ENCODE assay signal across 2 cellular contexts in genomic region chr9:101916948-101917347, GRCh38.
DNase-seq lines count a peak whose midpoint lies in the region; ATAC-seq, FAIRE-seq and TF ChIP-seq lines count a peak whose summit lies in the region.
"Not testable (repeated sequence)": the region's sequence is repeated elsewhere in the genome, so short reads cannot be mapped to it uniquely, and the experiment has no call there.

No MANE protein-coding gene starts in this region.

- ATAC-seq in K562: not testable (repeated sequence)

- not testable (repeated sequence) for TF ChIP-seq POLR2A in K562 (conservative IDR thresholded peaks at IDR 0.05)

- not testable (repeated sequence) for H3K4me3 ChIP-seq in HEK293 (ENCODE audit: low read depth, low read length); K562

- not testable (repeated sequence) for H3K79me2 ChIP-seq in K562 (ENCODE audit: control insufficient read depth, insufficient read depth, low read length)

- not testable (repeated sequence) for H3K4me1 ChIP-seq in HEK293 (ENCODE audit: control insufficient read depth, insufficient read depth, low read length); K562 (replicated peaks in 1 of 2; ENCODE audit: control insufficient read depth in 2 of 2, insufficient read depth in 2 of 2, low read length in 2 of 2)

- not testable (repeated sequence) for H3K9me1 ChIP-seq in K562 (ENCODE audit: control insufficient read depth, insufficient read depth, low read length)

- not testable (repeated sequence) for TF ChIP-seq CTCF in HEK293 (tag by site-specific recombination; IDR thresholded peaks at IDR 0.05); K562 (IDR thresholded peaks at IDR 0.05 in 2 of 3, conservative IDR thresholded peaks at IDR 0.05 in 1 of 3; ENCODE audit: insufficient read depth in 2 of 3, low read depth in 1 of 3, low read length in 3 of 3)

- not testable (repeated sequence) for H3K27ac ChIP-seq in HEK293 (ENCODE audit: extremely low read depth, low read depth, low read length); K562 (ENCODE audit: extremely low read depth, low read depth, low read length)

- CTCF ChIA-PET in HEK293 (lab: Yijun Ruan, JAX); K562 (lab: Yijun Ruan, JAX; ENCODE audit: low intra/inter-chr PET ratio): not testable (repeated sequence)

- H3K9me3 ChIP-seq in HEK293 (ENCODE audit: control insufficient read depth, insufficient read depth, low read depth, low read length); K562 (replicated peaks; ENCODE audit: control insufficient read depth, insufficient read depth, low read depth, low read length): not testable (repeated sequence)

- not testable (repeated sequence) for DNase-seq in K562 (ENCODE audit: extremely low read depth in 1 of 4, low spot score in 3 of 4)

- BruUV-seq in K562 (replicated peaks; lab: Mats Ljungman, UMichigan): not testable (repeated sequence)

- not testable (repeated sequence) for H3K9ac ChIP-seq in K562 (ENCODE audit: insufficient read depth in 1 of 2, low read depth in 2 of 2, low read length in 2 of 2)

- H3K4me2 ChIP-seq in K562 (ENCODE audit: insufficient read depth, low read length): not testable (repeated sequence)

- not testable (repeated sequence) for TF ChIP-seq RAD21 in K562 (CRISPR knock-in tag; conservative IDR thresholded peaks at IDR 0.05 in 1 of 2, IDR thresholded peaks at IDR 0.05 in 1 of 2)

- H3K36me3 ChIP-seq in HEK293 (ENCODE audit: control insufficient read depth in 2 of 2, insufficient read depth in 1 of 2, low read length in 2 of 2); K562 (ENCODE audit: control insufficient read depth, insufficient read depth, low read length): not testable (repeated sequence)

- not testable (repeated sequence) for TF ChIP-seq EP300 in K562 (IDR thresholded peaks at IDR 0.05; ENCODE audit: low read length)

- POLR2A ChIA-PET in HEK293 (lab: Yijun Ruan, JAX); K562 (lab: Yijun Ruan, JAX): not testable (repeated sequence)

- H4K20me1 ChIP-seq in K562 (replicated peaks; ENCODE audit: control insufficient read depth, insufficient read depth, low read length): not testable (repeated sequence)

- intact Hi-C loops in K562 (cut with micrococcal nuclease): not testable (repeated sequence)

- not testable (repeated sequence) for H3K27me3 ChIP-seq in K562 (ENCODE audit: control insufficient read depth in 2 of 2, insufficient read depth in 2 of 2, low read length in 2 of 2)

- not testable (repeated sequence) for FAIRE-seq in K562 (lab: Jason Lieb, UNC)

- in situ Hi-C loops in K562 (cut with MboI): not testable (repeated sequence)

- WGBS in K562 (ENCODE audit: insufficient coverage, low coverage, missing lambda C conversion rate): 17% methylated on average over 2 of the region's 4 CpGs

- H2AFZ ChIP-seq in K562 (ENCODE audit: low read depth, low read length): not testable (repeated sequence)

TF ChIP-seq in HEK293, 187 proteins besides CTCF, POLR2A, EP300 and RAD21:
- TF ChIP-seq ZNF146 (tag by site-specific recombination; IDR thresholded peaks at IDR 0.05): 0 out of 2 replicates have a peak, but pooled peaks have one; percentile 17
TF ChIP-seq in HEK293: peak in this region for 1; not testable (repeated sequence) for 186.

TF ChIP-seq in K562, 482 proteins besides CTCF, POLR2A, EP300 and RAD21:
- TF ChIP-seq ZNF146 (CRISPR knock-in tag; IDR thresholded peaks at IDR 0.05; ENCODE audit: unreplicated experiment) (peak; percentile 59), NFIC (IDR thresholded peaks at IDR 0.05) (peak; percentile 66)
